ENCODE assay signal across 17 cellular contexts in the genomic region with DNA sequence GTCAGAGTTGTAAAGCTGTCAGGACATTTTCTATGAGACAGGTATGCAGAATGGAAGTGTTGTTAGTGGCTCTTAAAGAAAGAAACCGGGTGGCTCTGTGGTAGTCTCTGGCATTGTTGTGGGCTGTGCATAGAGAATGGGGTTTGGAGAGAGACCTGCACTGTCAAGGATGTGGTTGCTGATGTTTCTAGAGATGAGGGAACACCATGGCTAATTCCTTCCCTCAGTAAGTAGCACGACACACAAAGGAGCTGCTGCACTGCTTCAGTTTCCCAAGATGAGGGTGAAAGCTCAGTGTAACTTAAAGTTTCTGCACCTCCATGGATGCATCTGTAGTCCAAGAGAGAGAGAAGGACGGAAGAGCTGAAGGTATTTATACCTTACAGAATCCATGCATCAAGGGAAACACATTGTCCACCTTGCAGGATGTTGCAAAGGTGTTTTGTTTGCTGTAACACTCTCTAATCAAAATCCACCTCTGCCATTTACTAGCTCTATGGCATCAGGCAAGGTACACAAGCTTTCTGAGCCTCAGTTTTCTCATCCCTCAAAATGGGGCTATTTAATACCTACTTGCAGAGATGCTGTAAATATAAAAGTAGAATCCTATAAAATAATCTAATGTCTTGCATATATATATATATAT. TPM values are rescaled to one million over a fixed set of nuclear protein-coding genes. Genes with fewer than 3 reads are reported as not detected.
DNase-seq lines count a peak whose midpoint lies in the region; ATAC-seq lines count a peak whose summit lies in the region.
"Had no signal": no experiment of that assay in that cellular context is flagged by ENCODE, and none has a peak within 500 bp of the region (broad histone marks: within the 10 kb centered on the region; RNA-seq: fewer than 3 reads in every experiment).

No MANE protein-coding gene starts in this region.

- CTCF ChIA-PET in CD4-positive, alpha-beta memory T cell (lab: Charles Lee; ENCODE audit: partially characterized antibody): interaction anchor here (0.7 to 12.5 kb wide), 7 partner anchors 9 to 207 kb away, joined by 4 to 147 read pairs (median 13); a partner anchor contains a TSS
- CTCF ChIA-PET in activated CD4-positive, alpha-beta memory T cell treated with anti-CD3 and anti-CD28 coated beads, Interleukin-2, amount 10 ng/mL, durations not matched to agents 7 days and 5 days (lab: Charles Lee): interaction anchor here (0.6 to 1.6 kb wide), 5 partner anchors 13 to 168 kb away, joined by 3 to 6 read pairs (median 5); no protein-coding TSS in a partner anchor

- H3K27me3 ChIP-seq in CD4-positive, alpha-beta memory T cell (ENCODE audit: insufficient read depth, low read length): no peaks in the 10 kb centered on the region
- H3K27me3 ChIP-seq: BE2C, breast epithelium, esophagus muscularis mucosa, tibial nerve had no signal

- peaks cover 0 to 20% (median 14%) of the 10 kb centered on the region in 8 donors for H3K9me3 Mint-ChIP-seq in CD4-positive, alpha-beta memory T cell
- H3K9me3 Mint-ChIP-seq in activated CD4-positive, alpha-beta memory T cell treated with anti-CD3 and anti-CD28 coated beads, Interleukin-2, amount 10 ng/mL, durations not matched to agents 7 days and 5 days: peaks cover 15% of the 10 kb centered on the region

- peak overlapping the region in 7 of 8 donors; percentile 62 to 86 (median 81) for H3K4me3 Mint-ChIP-seq in CD4-positive, alpha-beta memory T cell
- no peak overlapping the region for H3K4me3 Mint-ChIP-seq in activated CD4-positive, alpha-beta memory T cell treated with anti-CD3 and anti-CD28 coated beads, Interleukin-2, amount 10 ng/mL, durations not matched to agents 7 days and 5 days
- H3K4me3 Mint-ChIP-seq: stimulated activated memory B cell treated with anti-CD40 and anti-IgM and Interleukin-4, amounts not matched to agents 10 μg/mL and 1 μg/mL and 100 μg/mL, for 72 hours had no signal

- peak overlapping the region; percentile 48 to 94 (median 84) for H3K27ac Mint-ChIP-seq in CD4-positive, alpha-beta memory T cell
- peak overlapping the region; percentile 64 for H3K27ac Mint-ChIP-seq in activated CD4-positive, alpha-beta memory T cell treated with anti-CD3 and anti-CD28 coated beads, Interleukin-2, amount 10 ng/mL, durations not matched to agents 7 days and 5 days
- H3K27ac Mint-ChIP-seq: stimulated activated memory B cell treated with anti-CD40 and anti-IgM and Interleukin-4, amounts not matched to agents 10 μg/mL and 1 μg/mL and 100 μg/mL, for 72 hours had no signal

- H3K27ac ChIP-seq in CD4-positive, alpha-beta memory T cell (ENCODE audit: low read depth, low read length): no peak overlapping the region
- H3K27ac ChIP-seq: breast epithelium, esophagus muscularis mucosa, psoas muscle, tibial nerve had no signal

- no peaks in the 10 kb centered on the region for H3K27me3 Mint-ChIP-seq in CD4-positive, alpha-beta memory T cell
- peaks cover 6% of the 10 kb centered on the region for H3K27me3 Mint-ChIP-seq in activated CD4-positive, alpha-beta memory T cell treated with anti-CD3 and anti-CD28 coated beads, Interleukin-2, amount 10 ng/mL, durations not matched to agents 7 days and 5 days

- ATAC-seq in left ventricle myocardium superior (no peak), GM19351 (IDR thresholded peaks at IDR 0.05; ENCODE audit: unreplicated experiment) (no peak)
- ATAC-seq: K562; psoas muscle; stimulated activated memory B cell treated with anti-CD40 and anti-IgM and Interleukin-4, amounts not matched to agents 10 μg/mL and 1 μg/mL and 100 μg/mL, for 72 hours had no signal

- no peaks in the 10 kb centered on the region for H3K9me3 ChIP-seq in CD4-positive, alpha-beta memory T cell (ENCODE audit: control insufficient read depth in 1 of 2, low read length in 2 of 2)
- H3K9me3 ChIP-seq: BE2C, breast epithelium, esophagus muscularis mucosa, psoas muscle had no signal

- peaks cover 38 to 72% (median 53%) of the 10 kb centered on the region in 4 donors for H3K4me1 Mint-ChIP-seq in CD4-positive, alpha-beta memory T cell
- peaks cover 36% of the 10 kb centered on the region for H3K4me1 Mint-ChIP-seq in activated CD4-positive, alpha-beta memory T cell treated with anti-CD3 and anti-CD28 coated beads, Interleukin-2, amount 10 ng/mL, durations not matched to agents 7 days and 5 days
- H3K4me1 Mint-ChIP-seq: stimulated activated memory B cell treated with anti-CD40 and anti-IgM and Interleukin-4, amounts not matched to agents 10 μg/mL and 1 μg/mL and 100 μg/mL, for 72 hours had no signal

- peak overlapping the region in 1 of 2 donors; percentile 38 for H3K4me3 ChIP-seq in CD4-positive, alpha-beta memory T cell (ENCODE audit: low read length in 2 of 2)
- H3K4me3 ChIP-seq: breast epithelium, esophagus muscularis mucosa, K562, psoas muscle, tibial nerve had no signal

- peak; percentile 58 to 80 (median 78) for DNase-seq in CD4-positive, alpha-beta memory T cell
- peak; percentile 24 for DNase-seq in ELR (ENCODE audit: low read depth)
- peak; percentile 56 for DNase-seq in activated CD4-positive, alpha-beta memory T cell treated with anti-CD3 and anti-CD28 coated beads, Interleukin-2, amount 10 ng/mL, durations not matched to agents 7 days and 5 days
- peak; percentile 30 for DNase-seq in kidney tubule cell (ENCODE audit: low spot score)
- no peak for DNase-seq in left ventricle myocardium superior
- DNase-seq in GF-D8 (lab: John Stamatoyannopoulos, UW): no peak
- DNase-seq: BE2C, DMS 273 treated with DMSO at 0.1 percent for 48 hours, NCI-H1092 treated with DMSO at 0.1 percent for 48 hours, NCI-H526, psoas muscle had no signal

- POLR2A ChIA-PET in CD4-positive, alpha-beta memory T cell (lab: Charles Lee; ENCODE audit: partially characterized antibody): interaction anchor here (0.7 to 6.3 kb wide), 18 partner anchors 8 to 135 kb away, joined by 3 to 76 read pairs (median 4); a partner anchor contains a TSS
- POLR2A ChIA-PET in activated CD4-positive, alpha-beta memory T cell treated with anti-CD3 and anti-CD28 coated beads, Interleukin-2, amount 10 ng/mL, durations not matched to agents 7 days and 5 days (lab: Charles Lee): interaction anchor here (0.5 to 1.4 kb wide), 6 partner anchors 9 to 479 kb away, joined by 3 to 6 read pairs (median 4); a partner anchor contains a TSS

- no peaks in the 10 kb centered on the region for H3K36me3 ChIP-seq in CD4-positive, alpha-beta memory T cell (ENCODE audit: insufficient read depth, low read length)
- H3K36me3 ChIP-seq: BE2C, breast epithelium, esophagus muscularis mucosa, tibial nerve had no signal

- intact Hi-C loops in CD4-positive, alpha-beta memory T cell (cut with micrococcal nuclease): loop anchor here (1.0 to 2.0 kb wide), 3 partner anchors 16 to 80 kb away; no protein-coding TSS in a partner anchor
- intact Hi-C loops in left ventricle myocardium superior (cut with micrococcal nuclease): no loop called here

- peaks cover 56% of the 10 kb centered on the region for H3K4me1 ChIP-seq in CD4-positive, alpha-beta memory T cell (ENCODE audit: insufficient read depth, low read length)
- H3K4me1 ChIP-seq: BE2C, breast epithelium, psoas muscle, tibial nerve had no signal

- peaks cover 3 to 5% of the 10 kb centered on the region in 2 donors for H3K36me3 Mint-ChIP-seq in CD4-positive, alpha-beta memory T cell
- peaks cover 24% of the 10 kb centered on the region for H3K36me3 Mint-ChIP-seq in activated CD4-positive, alpha-beta memory T cell treated with anti-CD3 and anti-CD28 coated beads, Interleukin-2, amount 10 ng/mL, durations not matched to agents 7 days and 5 days (ENCODE audit: low read depth)

RNA-seq across cellular contexts. Expression of a gene that starts 21.8 kb away (rescaled TPM):
- 10 to 100 TPM; 58.1 to 60.4 TPM for total RNA-seq in CD4-positive, alpha-beta memory T cell
- polyA plus RNA-seq in CD4-positive, alpha-beta memory T cell: 1 to 10 TPM; 2.0 to 3.1 TPM
- under 1 TPM; 0.45 to 0.68 TPM for total RNA-seq in activated CD4-positive, alpha-beta memory T cell treated with anti-CD3 and anti-CD28 coated beads, Interleukin-2, amount 10 ng/mL, durations not matched to agents 7 days and 5 days
- total RNA-seq in left ventricle myocardium superior: 3.4 TPM
- total RNA-seq: K562 had no signal

Comparison
In these comparisons a context has a peak if more than half of its experiments do, and no peak if none do; other contexts are left out.
1. DNase-seq: peak in CD4-positive, alpha-beta memory T cell (5 of 5), ELR (single experiment), activated CD4-positive, alpha-beta memory T cell treated with anti-CD3 and anti-CD28 coated beads, Interleukin-2, amount 10 ng/mL, durations not matched to agents 7 days and 5 days (single experiment) and kidney tubule cell (single experiment); none in left ventricle myocardium superior (single experiment) and GF-D8 (single experiment).
2. RNA of a gene that starts 21.8 kb away (total RNA-seq): 58.1 to 60.4 TPM in CD4-positive, alpha-beta memory T cell; 3.4 TPM in left ventricle myocardium superior (single experiment) and 0.45 to 0.68 TPM in activated CD4-positive, alpha-beta memory T cell treated with anti-CD3 and anti-CD28 coated beads, Interleukin-2, amount 10 ng/mL, durations not matched to agents 7 days and 5 days; every median in the first group is over 10 times any median in the second.